Comparison of ENCODE assay signal across 9 cellular contexts in genomic region chrX:23554304-23554703, GRCh38.
A peak's percentile ranks its signal among the peaks of the same experiment; 100 is the strongest.
DNase-seq lines count a peak whose midpoint lies in the region; ATAC-seq and TF ChIP-seq lines count a peak whose summit lies in the region.
"Had no signal": no experiment of that assay in that cellular context is flagged by ENCODE, and none has a peak within 500 bp of the region (broad histone marks: within the 10 kb centered on the region; RNA-seq: fewer than 3 reads in every experiment).

No MANE protein-coding gene starts in this region.

- H3K27ac ChIP-seq in liver (ENCODE audit: low read depth in 1 of 2, low read length in 2 of 2): no peak overlapping the region
- H3K27ac ChIP-seq: BLaER1 had no signal

- peaks cover 0 to 11% (median 4%) of the 10 kb centered on the region in 4 donors for H3K9me3 ChIP-seq in liver (ENCODE audit: control insufficient read depth in 4 of 4, low read length in 3 of 4)

- no peak overlapping the region for H3K9ac ChIP-seq in liver (ENCODE audit: low read depth in 1 of 2, low read length in 2 of 2)
- H3K9ac ChIP-seq: BLaER1 had no signal

- 5% methylated on average over 3 of the region's 3 CpGs for WGBS in liver

- peak; percentile 66 to 79 for TF ChIP-seq RAD21 in liver (IDR thresholded peaks at IDR 0.05)

- ATAC-seq in GM21786 (IDR thresholded peaks at IDR 0.05; ENCODE audit: unreplicated experiment): no peak

- H3K27me3 ChIP-seq in liver (ENCODE audit: control insufficient read depth in 4 of 4, insufficient read depth in 4 of 4, low read length in 3 of 4): no peaks in the 10 kb centered on the region
- H3K27me3 ChIP-seq: BLaER1 had no signal

- H3K36me3 ChIP-seq in liver (ENCODE audit: control insufficient read depth in 4 of 4, insufficient read depth in 3 of 4, low read depth in 1 of 4, low read length in 3 of 4): no peaks in the 10 kb centered on the region
- H3K36me3 ChIP-seq: BLaER1 had no signal

- H3K4me1 ChIP-seq in liver (ENCODE audit: control insufficient read depth in 4 of 4, insufficient read depth in 4 of 4, low read length in 3 of 4): no peaks in the 10 kb centered on the region
- H3K4me1 ChIP-seq: BLaER1 had no signal

- no peak overlapping the region for H3K4me3 ChIP-seq in liver (ENCODE audit: low read depth in 1 of 3, low read length in 3 of 3)
- H3K4me3 ChIP-seq: BLaER1 had no signal

- peak; percentile 39 for TF ChIP-seq CTCF in liver (IDR thresholded peaks at IDR 0.05; ENCODE audit: low read depth, low read length, missing input control)

- peak; percentile 38 for DNase-seq in NCI-H2081 (lab: John Stamatoyannopoulos, UW)
- no peak for DNase-seq in NCI-H2081 treated with DMSO at 0.1 percent for 48 hours (lab: John Stamatoyannopoulos, UW)
- peak; percentile 36 for DNase-seq in NCI-H146 treated with DMSO at 0.1 percent for 48 hours (lab: John Stamatoyannopoulos, UW; ENCODE audit: unreplicated experiment)
- DNase-seq in astrocyte of the hippocampus (ENCODE audit: low read depth, low spot score): peak; percentile 50
- DNase-seq in NCI-H524 treated with DMSO at 0.1 percent for 48 hours (lab: John Stamatoyannopoulos, UW): no peak
- no peak for DNase-seq in activated effector memory CD4-positive, alpha-beta T cell treated with Interleukin-2 at 50 U/mL for 16 hours

TF ChIP-seq in liver, 16 proteins besides CTCF, POLR2A, EP300 and RAD21:
- TF ChIP-seq FOXA2 (IDR thresholded peaks at IDR 0.05) (no peak), YY1 (IDR thresholded peaks at IDR 0.05) (no peak), TAF1 (conservative IDR thresholded peaks at IDR 0.05) (no peak), ZBTB33 (IDR thresholded peaks at IDR 0.05) (no peak), HNF4A (conservative IDR thresholded peaks at IDR 0.05) (no peak), FOXA1 (IDR thresholded peaks at IDR 0.05) (no peak), JUND (IDR thresholded peaks at IDR 0.05) (no peak), SP1 (IDR thresholded peaks at IDR 0.05) (no peak), REST (IDR thresholded peaks at IDR 0.05) (no peak), RXRA (IDR thresholded peaks at IDR 0.05) (no peak)

Comparison
In these comparisons a context has a peak if more than half of its experiments do, and no peak if none do; other contexts are left out.
1. DNase-seq: peak in NCI-H2081 (2 of 2), NCI-H146 treated with DMSO at 0.1 percent for 48 hours (single experiment) and astrocyte of the hippocampus (single experiment); none in NCI-H2081 treated with DMSO at 0.1 percent for 48 hours (single experiment), NCI-H524 treated with DMSO at 0.1 percent for 48 hours (single experiment) and activated effector memory CD4-positive, alpha-beta T cell treated with Interleukin-2 at 50 U/mL for 16 hours (single experiment).